In the genomic region with DNA sequence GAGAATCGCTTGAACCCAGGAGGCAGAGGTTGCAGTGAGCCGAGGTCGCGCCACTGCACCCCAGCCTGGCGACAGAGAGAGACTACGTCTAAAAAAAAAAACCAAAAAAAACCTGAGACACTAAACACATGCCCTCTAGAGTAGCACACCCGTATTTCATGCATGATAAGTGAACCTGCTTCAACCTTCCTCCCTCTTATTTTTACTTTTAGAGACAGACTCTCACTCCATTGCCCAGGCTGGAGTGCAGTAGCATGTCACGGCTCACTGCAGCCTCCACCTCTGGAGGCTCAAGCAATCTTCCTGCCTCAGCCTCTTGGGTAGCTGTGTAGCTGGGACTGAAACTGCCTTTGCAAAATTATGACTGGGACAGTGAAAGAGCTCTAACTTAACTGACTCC, we compare ENCODE assay signal across 11 cellular contexts.
DNase-seq lines count a peak whose midpoint lies in the region; ATAC-seq and TF ChIP-seq lines count a peak whose summit lies in the region.
"Had no signal": no experiment of that assay in that cellular context is flagged by ENCODE, and none has a peak within 500 bp of the region (broad histone marks: within the 10 kb centered on the region; RNA-seq: fewer than 3 reads in every experiment).

No MANE protein-coding gene starts in this region.

- ATAC-seq in GM18505 (IDR thresholded peaks at IDR 0.05; ENCODE audit: unreplicated experiment) (peak; percentile 60), GM21576 (IDR thresholded peaks at IDR 0.05; ENCODE audit: unreplicated experiment) (peak; percentile 48), HG03520 (IDR thresholded peaks at IDR 0.05; ENCODE audit: unreplicated experiment) (peak; percentile 41), HG02970 (IDR thresholded peaks at IDR 0.05; ENCODE audit: low FRiP score, unreplicated experiment) (no peak), HG03139 (IDR thresholded peaks at IDR 0.05; ENCODE audit: unreplicated experiment) (no peak)

- DNase-seq in kidney tubule cell (ENCODE audit: low spot score) = peak; percentile 32
- DNase-seq in amygdala (lab: John Stamatoyannopoulos, UW) = no peak
- DNase-seq in NCI-H1092 (lab: John Stamatoyannopoulos, UW) = no peak
- DNase-seq: activated gamma-delta T cell treated with Interleukin-2 at 50 U/mL for 16 hours; mammary epithelial cell; stimulated activated naive CD4-positive, alpha-beta T cell treated with Interleukin-2 at 50 U/mL for 16 hours had no signal

- TF ChIP-seq POLR2A in GM18505 (IDR thresholded peaks at IDR 0.05; ENCODE audit: borderline replicate concordance, extremely low read depth, insufficient read depth, insufficient read length) = no peak

Comparison
In these comparisons a context has a peak if more than half of its experiments do, and no peak if none do; other contexts are left out.
1. ATAC-seq: peak in GM18505 (single experiment), GM21576 (single experiment) and HG03520 (single experiment); none in HG02970 (single experiment) and HG03139 (single experiment).